In genomic region chr4:4334798-4335520, GRCh38 we compare ENCODE assay signal across 8 cellular contexts. TPM values are rescaled to one million over a fixed set of nuclear protein-coding genes. Genes with fewer than 3 reads are reported as not detected.
A peak's percentile ranks its signal among the peaks of the same experiment; 100 is the strongest.
DNase-seq lines count a peak whose midpoint lies in the region; ATAC-seq and TF ChIP-seq lines count a peak whose summit lies in the region.

No MANE protein-coding gene starts in this region.

- H3K4me3 ChIP-seq in psoas muscle: no peak overlapping the region

- H3K27ac ChIP-seq in RWPE1: no peak overlapping the region
- no peak overlapping the region for H3K27ac ChIP-seq in psoas muscle

- peak; percentile 61 for ATAC-seq in GM18907 (IDR thresholded peaks at IDR 0.05; ENCODE audit: unreplicated experiment)
- peak; percentile 72 to 84 (median 74) for ATAC-seq in psoas muscle

- CTCF ChIA-PET in RWPE1 (lab: Yijun Ruan, JAX): interaction anchor here (0.6 to 0.7 kb wide), 2 partner anchors 84 to 347 kb away, joined by 3 to 13 read pairs; no protein-coding TSS in a partner anchor

- WGBS in psoas muscle, 3 donors: 50 to 51% (median 51%) methylated on average over 21 of the region's 21 CpGs

- no peaks in the 10 kb centered on the region for H3K9me3 ChIP-seq in psoas muscle

- intact Hi-C loops in head of caudate nucleus (cut with DNase I) (loop anchor here (5.0 kb wide), 1 partner anchor 78 kb away; no protein-coding TSS in a partner anchor), psoas muscle (cut with DNase I) (loop anchor here (2.0 to 5.0 kb wide), 2 partner anchors 78 to 80 kb away; no protein-coding TSS in a partner anchor)

- H3K36me3 ChIP-seq in psoas muscle (ENCODE audit: insufficient read depth in 1 of 2, low read depth in 1 of 2): no peaks in the 10 kb centered on the region

- H3K27me3 ChIP-seq in psoas muscle (ENCODE audit: insufficient read depth in 3 of 3, low read length in 2 of 3): peaks cover 0 to 3% (median 0%) of the 10 kb centered on the region in 3 donors

- DNase-seq in Ammon's horn (ENCODE audit: low spot score) (peak; percentile 57), HS-5 (ENCODE audit: low read depth) (peak; percentile 15), RWPE1 (ENCODE audit: low spot score) (peak; percentile 26), activated gamma-delta T cell (lab: John Stamatoyannopoulos, UW) (peak; percentile 21), head of caudate nucleus (peak; percentile 20 to 89 (median 68)), psoas muscle (peak; percentile 61 to 73), OCI-M2 (lab: John Stamatoyannopoulos, UW; ENCODE audit: unreplicated experiment) (no peak)

- TF ChIP-seq CTCF in RWPE1 (conservative IDR thresholded peaks at IDR 0.05; ENCODE audit: low read depth) (peak; percentile 76), psoas muscle (IDR thresholded peaks at IDR 0.05) (peak; percentile 81)

- POLR2A ChIA-PET in RWPE1 (lab: Yijun Ruan, JAX; ENCODE audit: low non-redundant PET): interaction anchor here (0.7 kb wide), 1 partner anchor 88 kb away, joined by 3 read pairs; no protein-coding TSS in a partner anchor

- H3K4me1 ChIP-seq in psoas muscle: no peaks in the 10 kb centered on the region

RNA-seq across cellular contexts. Expression of gene ZBTB49, which starts 44.9 kb away (rescaled TPM):
- 1 to 10 TPM; 3.4 to 7.0 (median 6.0) TPM for total RNA-seq in psoas muscle
- polyA plus RNA-seq in psoas muscle: 1 to 10 TPM; 2.5 to 4.2 (median 3.0) TPM

RNA-seq across cellular contexts. Expression of gene LYAR, which starts 45.0 kb away (rescaled TPM):
- 10 to 100 TPM; 12.8 to 26.6 (median 15.1) TPM for total RNA-seq in psoas muscle
- polyA plus RNA-seq in psoas muscle: 10 to 100 TPM; 17.7 to 60.8 (median 38.7) TPM

RNA-seq across cellular contexts. Expression of gene NSG1, which starts 51.9 kb away (rescaled TPM):
- under 1 TPM in 3 of 4 donors, not detected in 1; 0.11 to 0.50 (median 0.28) TPM for total RNA-seq in psoas muscle
- under 1 TPM in 2 of 3 donors, not detected in 1; 0.12 to 0.36 TPM for polyA plus RNA-seq in psoas muscle
